ENCODE assay signal across 9 cellular contexts in genomic region chr1:248823517-248824001, GRCh38. TPM values are rescaled to one million over a fixed set of nuclear protein-coding genes. Genes with fewer than 3 reads are reported as not detected.
DNase-seq lines count a peak whose midpoint lies in the region; ATAC-seq and TF ChIP-seq lines count a peak whose summit lies in the region.
"Had no signal": no experiment of that assay in that cellular context is flagged by ENCODE, and none has a peak within 500 bp of the region (broad histone marks: within the 10 kb centered on the region; RNA-seq: fewer than 3 reads in every experiment).

No MANE protein-coding gene starts in this region.

- ATAC-seq in activated B cell treated with CpG ODN at 0.5 μM for 24 hours (ENCODE audit: low read depth) (no peak), GM21447 (IDR thresholded peaks at IDR 0.05; ENCODE audit: unreplicated experiment) (no peak), GM18858 (IDR thresholded peaks at IDR 0.05; ENCODE audit: unreplicated experiment) (no peak)
- ATAC-seq in stimulated activated naive B cell treated with anti-CD40 and anti-IgM and Interleukin-4, amounts not matched to agents 10 μg/mL and 1 μg/mL and 100 μg/mL, for 72 hours (replicated peaks) = no peak
- ATAC-seq: left colon had no signal

- no peaks in the 10 kb centered on the region for H3K9me3 Mint-ChIP-seq in activated T-cell treated with anti-CD3 and anti-CD28 coated beads, Interleukin-2, amount 50 U/mL, for 24 hours
- H3K9me3 Mint-ChIP-seq in activated B cell treated with CpG ODN at 0.5 μM for 24 hours = no peaks in the 10 kb centered on the region
- no peaks in the 10 kb centered on the region for H3K9me3 Mint-ChIP-seq in stimulated activated naive B cell treated with anti-CD40 and anti-IgM and Interleukin-4, amounts not matched to agents 10 μg/mL and 1 μg/mL and 100 μg/mL, for 72 hours

- peak overlapping the region; percentile 82 for H3K4me3 Mint-ChIP-seq in activated T-cell treated with anti-CD3 and anti-CD28 coated beads, Interleukin-2, amount 50 U/mL, for 24 hours
- H3K4me3 Mint-ChIP-seq in activated B cell treated with CpG ODN at 0.5 μM for 24 hours = peak overlapping the region; percentile 93
- H3K4me3 Mint-ChIP-seq in stimulated activated naive B cell treated with anti-CD40 and anti-IgM and Interleukin-4, amounts not matched to agents 10 μg/mL and 1 μg/mL and 100 μg/mL, for 72 hours = peak overlapping the region; percentile 5 to 96

- peaks cover 82% of the 10 kb centered on the region for H3K4me1 Mint-ChIP-seq in activated T-cell treated with anti-CD3 and anti-CD28 coated beads, Interleukin-2, amount 50 U/mL, for 24 hours (ENCODE audit: low read depth)
- H3K4me1 Mint-ChIP-seq in activated B cell treated with CpG ODN at 0.5 μM for 24 hours = peaks cover 78% of the 10 kb centered on the region
- H3K4me1 Mint-ChIP-seq in stimulated activated naive B cell treated with anti-CD40 and anti-IgM and Interleukin-4, amounts not matched to agents 10 μg/mL and 1 μg/mL and 100 μg/mL, for 72 hours = peaks cover 54 to 82% of the 10 kb centered on the region in 2 donors

- peak overlapping the region; percentile 99 for H3K27ac Mint-ChIP-seq in activated T-cell treated with anti-CD3 and anti-CD28 coated beads, Interleukin-2, amount 50 U/mL, for 24 hours
- H3K27ac Mint-ChIP-seq in activated B cell treated with CpG ODN at 0.5 μM for 24 hours = peak overlapping the region; percentile 30
- H3K27ac Mint-ChIP-seq in stimulated activated naive B cell treated with anti-CD40 and anti-IgM and Interleukin-4, amounts not matched to agents 10 μg/mL and 1 μg/mL and 100 μg/mL, for 72 hours = no peak overlapping the region

- POLR2A ChIA-PET in activated B cell treated with CpG ODN at 0.5 μM for 24 hours (lab: Charles Lee) = interaction anchor here (6.2 kb wide), 1 partner anchor 14 kb away, joined by 134 read pairs; the partner anchor contains the start of gene ZNF672

- intact Hi-C loops in activated B cell treated with CpG ODN at 0.5 μM for 24 hours (cut with micrococcal nuclease) = no loop called here

- no peak for TF ChIP-seq CTCF in activated B cell treated with CpG ODN at 0.5 μM for 24 hours (IDR thresholded peaks at IDR 0.05)
- no peak for TF ChIP-seq CTCF in fibroblast of villous mesenchyme (IDR thresholded peaks at IDR 0.05; ENCODE audit: insufficient read depth, low read depth, low read length)

- no peak for DNase-seq in activated T-cell treated with anti-CD3 and anti-CD28 coated beads, Interleukin-2, amount 50 U/mL, for 24 hours
- DNase-seq in activated T-cell treated with anti-CD3 and anti-CD28 coated beads, Interleukin-2, amount 50 U/mL, for 1 hour = no peak
- DNase-seq in activated B cell treated with CpG ODN at 0.5 μM for 24 hours (no peak), fibroblast of villous mesenchyme (ENCODE audit: low read depth) (no peak), foreskin melanocyte (no peak)
- DNase-seq in stimulated activated naive B cell treated with anti-CD40 and anti-IgM and Interleukin-4, amounts not matched to agents 10 μg/mL and 1 μg/mL and 100 μg/mL, for 72 hours = no peak
- DNase-seq: left colon had no signal

- H3K4me3 ChIP-seq in fibroblast of villous mesenchyme (ENCODE audit: low read depth, low read length) = peak overlapping the region; percentile 5

- H3K36me3 Mint-ChIP-seq in activated T-cell treated with anti-CD3 and anti-CD28 coated beads, Interleukin-2, amount 50 U/mL, for 24 hours (ENCODE audit: low read depth) = peaks cover 64% of the 10 kb centered on the region
- peaks cover 57% of the 10 kb centered on the region for H3K36me3 Mint-ChIP-seq in activated B cell treated with CpG ODN at 0.5 μM for 24 hours (ENCODE audit: low read depth)
- H3K36me3 Mint-ChIP-seq in stimulated activated naive B cell treated with anti-CD40 and anti-IgM and Interleukin-4, amounts not matched to agents 10 μg/mL and 1 μg/mL and 100 μg/mL, for 72 hours = peaks cover 37 to 55% of the 10 kb centered on the region in 2 donors

- H3K27me3 Mint-ChIP-seq in activated T-cell treated with anti-CD3 and anti-CD28 coated beads, Interleukin-2, amount 50 U/mL, for 24 hours = no peaks in the 10 kb centered on the region
- H3K27me3 Mint-ChIP-seq in activated B cell treated with CpG ODN at 0.5 μM for 24 hours = no peaks in the 10 kb centered on the region
- no peaks in the 10 kb centered on the region for H3K27me3 Mint-ChIP-seq in stimulated activated naive B cell treated with anti-CD40 and anti-IgM and Interleukin-4, amounts not matched to agents 10 μg/mL and 1 μg/mL and 100 μg/mL, for 72 hours

- CTCF ChIA-PET in activated B cell treated with CpG ODN at 0.5 μM for 24 hours (lab: Charles Lee) = no interaction called here

RNA-seq across cellular contexts. Expression of gene SH3BP5L, which starts 2.2 kb away (rescaled TPM):
- total RNA-seq in activated B cell treated with CpG ODN at 0.5 μM for 24 hours (26.3 and 27.3 TPM in 2 replicates), fibroblast of villous mesenchyme (26.1 and 28.9 TPM in 2 replicates)

RNA-seq across cellular contexts. Expression of gene ZNF672, which starts 14.5 kb away (rescaled TPM):
- total RNA-seq in activated B cell treated with CpG ODN at 0.5 μM for 24 hours = 47.0 and 52.2 TPM in 2 replicates
- 17.7 and 19.4 TPM in 2 replicates for total RNA-seq in fibroblast of villous mesenchyme

RNA-seq across cellular contexts. Expression of gene ZNF692, which starts 35.3 kb away (rescaled TPM):
- 36.4 and 40.3 TPM in 2 replicates for total RNA-seq in activated B cell treated with CpG ODN at 0.5 μM for 24 hours
- 10.6 and 22.0 TPM in 2 replicates for total RNA-seq in fibroblast of villous mesenchyme
